In the genomic region with DNA sequence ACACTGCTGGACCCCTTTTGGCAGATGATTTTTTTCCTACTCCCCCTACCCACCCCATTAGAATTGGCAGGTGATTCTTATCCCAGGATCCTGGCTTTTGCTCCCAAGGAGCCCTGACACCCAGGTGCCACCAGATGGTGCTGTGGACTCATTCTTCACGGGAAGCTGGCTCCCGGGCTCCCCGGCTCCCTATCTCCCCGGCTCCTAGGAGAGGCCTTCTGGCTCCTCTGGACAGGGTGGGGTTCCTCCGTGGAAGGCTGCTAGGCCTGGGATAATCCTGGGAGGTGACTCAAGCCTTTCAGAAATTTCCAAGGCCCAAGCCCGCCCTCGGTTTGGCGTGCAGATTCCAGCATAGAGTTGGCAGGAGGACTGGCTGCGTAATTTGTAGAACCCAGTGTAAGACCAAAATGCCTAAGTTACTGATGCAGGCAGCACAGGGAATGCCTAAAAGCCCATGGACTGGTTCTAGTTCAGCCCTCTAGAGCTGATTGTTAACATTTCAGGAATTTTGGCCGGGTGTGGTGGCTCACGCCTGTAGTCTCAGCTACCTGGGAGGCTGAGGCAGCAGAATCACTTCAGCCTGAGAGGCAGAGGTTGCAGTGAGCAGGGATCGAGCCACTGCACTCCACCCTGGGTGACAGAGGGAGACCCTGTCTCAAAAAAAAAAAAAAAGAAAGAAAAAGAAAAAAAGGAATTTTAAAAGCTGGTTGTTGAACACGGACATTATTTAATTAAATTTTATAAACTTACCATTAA, we compare ENCODE assay signal across 8 cellular contexts. TPM values are rescaled to one million over a fixed set of nuclear protein-coding genes. Genes with fewer than 3 reads are reported as not detected.
A peak's percentile ranks its signal among the peaks of the same experiment; 100 is the strongest.
DNase-seq lines count a peak whose midpoint lies in the region; ATAC-seq and TF ChIP-seq lines count a peak whose summit lies in the region.

No MANE protein-coding gene starts in this region.

- H3K27me3 ChIP-seq in parathyroid adenoma (ENCODE audit: control insufficient read depth, insufficient read depth, low read length) (no peaks in the 10 kb centered on the region), tibial artery (no peaks in the 10 kb centered on the region)

- no peak overlapping the region for H3K9ac ChIP-seq in parathyroid adenoma

- H3K4me1 ChIP-seq in parathyroid adenoma (no peaks in the 10 kb centered on the region), tibial artery (peaks cover 0 to 5% (median 0%) of the 10 kb centered on the region in 4 donors)

- in situ Hi-C loops in SK-MEL-5 (cut with HindIII; ENCODE audit: low pct_unique_long_range_greater_than_20kb, low sequenced_read_pairs): no loop called here

- H3K27ac ChIP-seq in parathyroid adenoma (no peak overlapping the region), tibial artery (peak overlapping the region; percentile 50 to 65)

- no peak overlapping the region for H3K27ac Mint-ChIP-seq in activated naive CD8-positive, alpha-beta T cell treated with anti-CD3 and anti-CD28 coated beads for 36 hours

- H3K4me1 Mint-ChIP-seq in activated naive CD8-positive, alpha-beta T cell treated with anti-CD3 and anti-CD28 coated beads for 36 hours: peaks cover 2% of the 10 kb centered on the region

- H3K9me3 ChIP-seq in parathyroid adenoma (ENCODE audit: control insufficient read depth, low read length) (no peaks in the 10 kb centered on the region), tibial artery (no peaks in the 10 kb centered on the region)

- peak; percentile 81 for DNase-seq in DMS79 treated with DMSO at 0.1 percent for 48 hours (lab: John Stamatoyannopoulos, UW)
- DNase-seq in M059J (ENCODE audit: low read depth): peak; percentile 80
- peak; percentile 83 for DNase-seq in SK-MEL-5 (ENCODE audit: low read depth, low spot score)
- peak; percentile 48 for DNase-seq in activated naive CD8-positive, alpha-beta T cell treated with anti-CD3 and anti-CD28 coated beads for 36 hours
- peak; percentile 92 for DNase-seq in Right ventricle myocardium superior
- DNase-seq in tibial artery: peak; percentile 92

- no peaks in the 10 kb centered on the region for H3K79me2 ChIP-seq in parathyroid adenoma

- TF ChIP-seq CTCF in parathyroid adenoma (IDR thresholded peaks at IDR 0.05) (peak; percentile 77), tibial artery (IDR thresholded peaks at IDR 0.05) (peak; percentile 86 to 90)

- H2AFZ ChIP-seq in parathyroid adenoma: peak overlapping the region; percentile 91

- peaks cover 2% of the 10 kb centered on the region for H3K9me3 Mint-ChIP-seq in activated naive CD8-positive, alpha-beta T cell treated with anti-CD3 and anti-CD28 coated beads for 36 hours

- no peak overlapping the region for H3K4me2 ChIP-seq in parathyroid adenoma (ENCODE audit: low read length)

- no peak overlapping the region for H3K4me3 Mint-ChIP-seq in activated naive CD8-positive, alpha-beta T cell treated with anti-CD3 and anti-CD28 coated beads for 36 hours

- H3K27me3 Mint-ChIP-seq in activated naive CD8-positive, alpha-beta T cell treated with anti-CD3 and anti-CD28 coated beads for 36 hours: no peaks in the 10 kb centered on the region

- H3K36me3 Mint-ChIP-seq in activated naive CD8-positive, alpha-beta T cell treated with anti-CD3 and anti-CD28 coated beads for 36 hours: no peaks in the 10 kb centered on the region

- ATAC-seq in Right ventricle myocardium superior (ENCODE audit: poor library complexity) (peak; percentile 95), GM18511 (IDR thresholded peaks at IDR 0.05; ENCODE audit: unreplicated experiment) (no peak)

- no peak overlapping the region for H3K4me3 ChIP-seq in parathyroid adenoma (ENCODE audit: low read depth, low read length)
- H3K4me3 ChIP-seq in tibial artery: no peak overlapping the region

- no peaks in the 10 kb centered on the region for H3K36me3 ChIP-seq in parathyroid adenoma (ENCODE audit: control insufficient read depth, insufficient read depth, low read length)
- no peaks in the 10 kb centered on the region for H3K36me3 ChIP-seq in tibial artery

- intact Hi-C loops in Right ventricle myocardium superior (cut with DNase I) (no loop called here), tibial artery (cut with DNase I; ENCODE audit: low total_unique reads) (loop anchor here (2.0 kb wide), 1 partner anchor 14 kb away; no protein-coding TSS in a partner anchor)

RNA-seq across cellular contexts. Expression of gene BSDC1, which starts 6.8 kb away (rescaled TPM):
- 86.0 and 91.7 TPM in 2 replicates for total RNA-seq in M059J (2014; rRNA removed; shearing (Covaris generic))
- 40.7 and 46.8 TPM in 2 replicates for total RNA-seq in SK-MEL-5 (2014; rRNA removed; shearing (Covaris generic))
- polyA plus RNA-seq in SK-MEL-5 (2015; cell fraction: cytosol; rRNA removed): 48.7 and 55.6 TPM in 2 replicates
- 83.4 and 95.4 TPM in 2 replicates for polyA plus RNA-seq in SK-MEL-5 (2015; cell fraction: nucleus; rRNA removed)
- total RNA-seq in activated naive CD8-positive, alpha-beta T cell treated with anti-CD3 and anti-CD28 coated beads for 36 hours: 10 to 100 TPM; 26.5 to 31.2 TPM
- 43.7 TPM for total RNA-seq in Right ventricle myocardium superior

RNA-seq across cellular contexts. Expression of gene TSSK3, which starts 38.7 kb away (rescaled TPM):
- 0.07 TPM in 1 of 2 replicates, not detected in the other for total RNA-seq in M059J (2014; rRNA removed; shearing (Covaris generic))
- total RNA-seq in SK-MEL-5 (2014; rRNA removed; shearing (Covaris generic)): 0.32 and 2.6 TPM in 2 replicates
- 0.33 and 0.46 TPM in 2 replicates for polyA plus RNA-seq in SK-MEL-5 (2015; cell fraction: cytosol; rRNA removed)
- 11.3 and 15.3 TPM in 2 replicates for polyA plus RNA-seq in SK-MEL-5 (2015; cell fraction: nucleus; rRNA removed)
- total RNA-seq in activated naive CD8-positive, alpha-beta T cell treated with anti-CD3 and anti-CD28 coated beads for 36 hours: under 1 TPM; 0.48 to 0.60 TPM
- 1.0 TPM for total RNA-seq in Right ventricle myocardium superior

RNA-seq across cellular contexts. Expression of gene FAM229A, which starts 38.8 kb away (rescaled TPM):
- 0.42 and 1.2 TPM in 2 replicates for total RNA-seq in M059J (2014; rRNA removed; shearing (Covaris generic))
- total RNA-seq in SK-MEL-5 (2014; rRNA removed; shearing (Covaris generic)): 0.74 and 0.85 TPM in 2 replicates
- polyA plus RNA-seq in SK-MEL-5 (2015; cell fraction: cytosol; rRNA removed): 0.46 and 0.72 TPM in 2 replicates
- polyA plus RNA-seq in SK-MEL-5 (2015; cell fraction: nucleus; rRNA removed): 27.1 and 34.7 TPM in 2 replicates
- total RNA-seq in activated naive CD8-positive, alpha-beta T cell treated with anti-CD3 and anti-CD28 coated beads for 36 hours: 1 to 10 TPM; 2.8 to 3.6 TPM
- 1.7 TPM for total RNA-seq in Right ventricle myocardium superior
